In the genomic region with DNA sequence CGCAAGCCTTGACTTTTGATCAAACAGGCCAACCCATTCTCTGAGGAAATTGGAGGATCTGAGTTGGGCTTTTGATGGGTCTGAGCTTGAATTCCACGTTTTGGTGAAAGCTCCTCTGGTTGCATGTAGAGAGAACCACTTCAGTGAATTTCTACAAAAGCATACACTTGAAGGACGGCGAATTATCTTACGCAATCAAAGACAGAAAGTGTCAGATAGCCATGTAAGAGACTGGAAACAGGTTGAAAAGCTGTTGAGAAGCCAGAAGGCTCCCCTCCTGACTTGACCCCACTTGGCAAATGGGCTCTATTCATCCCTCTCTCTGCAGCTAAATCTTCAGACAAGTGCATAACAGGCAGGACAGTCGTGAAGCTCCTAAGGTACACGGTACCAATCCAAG, we compare ENCODE assay signal across 8 cellular contexts.
"Had no signal": no experiment of that assay in that cellular context is flagged by ENCODE, and none has a peak within 500 bp of the region (broad histone marks: within the 10 kb centered on the region; RNA-seq: fewer than 3 reads in every experiment).

No MANE protein-coding gene starts in this region.

- H2AFZ ChIP-seq: GM23338 had no signal

- ATAC-seq: GM23338 had no signal

- H3K27ac ChIP-seq: HL-60 had no signal

- H3K4me3 Mint-ChIP-seq: GM23338, H9, IgD-negative memory B cell had no signal

- H3K4me1 Mint-ChIP-seq: GM23338, IgD-negative memory B cell had no signal

- FAIRE-seq: H1, H54 had no signal

- DNase-seq: H9, HCEC 1CT, KBM-7 had no signal

- H3K27me3 Mint-ChIP-seq: IgD-negative memory B cell had no signal

- H3K4me2 ChIP-seq: GM23338 had no signal

- H3K9me3 Mint-ChIP-seq: H9 had no signal

- H3K4me3 ChIP-seq: GM23338 had no signal

- H3K27ac Mint-ChIP-seq: GM23338, H9, IgD-negative memory B cell had no signal
